ENCODE assay signal across 7 cellular contexts in genomic region chr1:148389027-148389339, GRCh38.
DNase-seq lines count a peak whose midpoint lies in the region; ATAC-seq, FAIRE-seq and TF ChIP-seq lines count a peak whose summit lies in the region.

No MANE protein-coding gene starts in this region.

- 25 to 33% (median 32%) methylated on average over 6 of the region's 6 CpGs for WGBS in stomach, 5 donors

- peak overlapping the region; percentile 81 for H2AFZ ChIP-seq in keratinocyte (ENCODE audit: control insufficient read depth, low read length)

- H3K4me3 Mint-ChIP-seq in activated naive CD8-positive, alpha-beta T cell treated with anti-CD3 and anti-CD28 coated beads, Interleukin-2, amount 50 U/mL, for 24 hours, result peak overlapping the region; percentile 86

- peaks cover 3% of the 10 kb centered on the region for H3K27me3 Mint-ChIP-seq in activated naive CD8-positive, alpha-beta T cell treated with anti-CD3 and anti-CD28 coated beads, Interleukin-2, amount 50 U/mL, for 24 hours

- dilution Hi-C loops in keratinocyte (cut with MboI; ENCODE audit: extremely low pct_ligation_motif_present, low sequenced_read_pairs), result no loop called here

- DNase-seq in activated naive CD8-positive, alpha-beta T cell treated with anti-CD3 and anti-CD28 coated beads, Interleukin-2, amount 50 U/mL, for 24 hours, result no peak
- DNase-seq in keratinocyte (ENCODE audit: low read depth, low spot score) (no peak), stomach (no peak), LoVo (ENCODE audit: low spot score) (no peak), nucleus accumbens (lab: John Stamatoyannopoulos, UW) (no peak)

- H3K9ac ChIP-seq in HUES6 (ENCODE audit: low read length) (peak overlapping the region; percentile 92), keratinocyte (ENCODE audit: control insufficient read depth, extremely low read depth, insufficient read depth, low read length) (peak overlapping the region; percentile 83)

- intact Hi-C loops in stomach (cut with DNase I; ENCODE audit: low total_unique reads), result no loop called here

- no peak for FAIRE-seq in keratinocyte (lab: Jason Lieb, UNC)

- no peaks in the 10 kb centered on the region for H3K9me3 Mint-ChIP-seq in activated naive CD8-positive, alpha-beta T cell treated with anti-CD3 and anti-CD28 coated beads, Interleukin-2, amount 50 U/mL, for 24 hours

- no peaks in the 10 kb centered on the region for H3K9me1 ChIP-seq in keratinocyte (ENCODE audit: control insufficient read depth, extremely low read depth, insufficient read depth, low read length)

- TF ChIP-seq CTCF in keratinocyte (optimal IDR thresholded peaks at IDR 0.05 in 1 of 3, IDR thresholded peaks at IDR 0.05 in 1 of 3, conservative IDR thresholded peaks at IDR 0.05 in 1 of 3; ENCODE audit: extremely low read depth in 1 of 3, insufficient read depth in 2 of 3, low read length in 3 of 3) (no peak), stomach (IDR thresholded peaks at IDR 0.05) (no peak)

- H3K4me2 ChIP-seq in keratinocyte (ENCODE audit: control insufficient read depth, extremely low read depth, insufficient read depth, low read depth, low read length), result peak overlapping the region; percentile 71

- H3K9me3 ChIP-seq in HUES6 (ENCODE audit: control insufficient read depth, insufficient read depth, low read depth, low read length) (no peaks in the 10 kb centered on the region), keratinocyte (ENCODE audit: control insufficient read depth, low read depth, low read length) (no peaks in the 10 kb centered on the region), stomach (no peaks in the 10 kb centered on the region)

- H3K27me3 ChIP-seq in HUES6 (ENCODE audit: control insufficient read depth, insufficient read depth, low read length), result no peaks in the 10 kb centered on the region
- no peaks in the 10 kb centered on the region for H3K27me3 ChIP-seq in keratinocyte (ENCODE audit: control insufficient read depth, extremely low read depth, insufficient read depth, low read length)
- H3K27me3 ChIP-seq in stomach, result no peaks in the 10 kb centered on the region

- no peaks in the 10 kb centered on the region for H3K79me2 ChIP-seq in keratinocyte (ENCODE audit: control insufficient read depth, insufficient read depth, low read length)

- TF ChIP-seq EP300 in stomach (IDR thresholded peaks at IDR 0.05), result no peak

- H3K27ac ChIP-seq in HUES6 (ENCODE audit: low read depth, low read length), result no peak overlapping the region; the same call in 1 of the 2 replicates
- H3K27ac ChIP-seq in keratinocyte (ENCODE audit: control insufficient read depth, insufficient read depth, low read length), result peak overlapping the region; percentile 86
- peak overlapping the region; percentile 12 to 93 (median 86) for H3K27ac ChIP-seq in stomach

- no peak for TF ChIP-seq POLR2A in stomach (IDR thresholded peaks at IDR 0.05)

- H3K4me1 ChIP-seq in HUES6 (ENCODE audit: control insufficient read depth, insufficient read depth, low read length), result peaks cover 8% of the 10 kb centered on the region; the same call in 1 of the 2 replicates
- peaks cover 7% of the 10 kb centered on the region for H3K4me1 ChIP-seq in keratinocyte (ENCODE audit: control insufficient read depth, extremely low read depth, insufficient read depth, low read length)
- peaks cover 0 to 16% (median 4%) of the 10 kb centered on the region in 4 donors for H3K4me1 ChIP-seq in stomach

- H3K36me3 Mint-ChIP-seq in activated naive CD8-positive, alpha-beta T cell treated with anti-CD3 and anti-CD28 coated beads, Interleukin-2, amount 50 U/mL, for 24 hours (ENCODE audit: low read depth), result no peaks in the 10 kb centered on the region

- H3K36me3 ChIP-seq in HUES6 (ENCODE audit: control insufficient read depth, insufficient read depth, low read length) (no peaks in the 10 kb centered on the region), keratinocyte (ENCODE audit: control insufficient read depth in 2 of 2, extremely low read depth in 1 of 2, insufficient read depth in 2 of 2, low read length in 2 of 2) (no peaks in the 10 kb centered on the region), stomach (no peaks in the 10 kb centered on the region)

- no peak for ATAC-seq in activated naive CD8-positive, alpha-beta T cell treated with anti-CD3 and anti-CD28 coated beads, Interleukin-2, amount 50 U/mL, for 24 hours
- no peak for ATAC-seq in esophagus mucosa

- H3K27ac Mint-ChIP-seq in activated naive CD8-positive, alpha-beta T cell treated with anti-CD3 and anti-CD28 coated beads, Interleukin-2, amount 50 U/mL, for 24 hours, result peak overlapping the region; percentile 100

- H3K4me1 Mint-ChIP-seq in activated naive CD8-positive, alpha-beta T cell treated with anti-CD3 and anti-CD28 coated beads, Interleukin-2, amount 50 U/mL, for 24 hours, result peaks cover 34% of the 10 kb centered on the region

- H3K4me3 ChIP-seq in HUES6 (ENCODE audit: low read depth, low read length) (peak overlapping the region; percentile 63), keratinocyte (ENCODE audit: control insufficient read depth in 2 of 3, extremely low read depth in 1 of 3, insufficient read depth in 2 of 3, low read depth in 1 of 3, low read length in 3 of 3) (peak overlapping the region; percentile 39 to 65 (median 48)), stomach (peak overlapping the region; percentile 43 to 64 (median 52))

- no peaks in the 10 kb centered on the region for H4K20me1 ChIP-seq in keratinocyte (ENCODE audit: control insufficient read depth, extremely low read depth, insufficient read depth, low read length)
